In genomic region chr4:155609455-155610059, GRCh38 we compare ENCODE assay signal across 18 cellular contexts. TPM values are rescaled to one million over a fixed set of nuclear protein-coding genes. Genes with fewer than 3 reads are reported as not detected.
A peak's percentile ranks its signal among the peaks of the same experiment; 100 is the strongest.
DNase-seq lines count a peak whose midpoint lies in the region; ATAC-seq and TF ChIP-seq lines count a peak whose summit lies in the region.
"Had no signal": no experiment of that assay in that cellular context is flagged by ENCODE, and none has a peak within 500 bp of the region (broad histone marks: within the 10 kb centered on the region; RNA-seq: fewer than 3 reads in every experiment).

No MANE protein-coding gene starts in this region.

- H3K36me3 Mint-ChIP-seq in T-helper 17 cell (ENCODE audit: low read depth), result no peaks in the 10 kb centered on the region
- H3K36me3 Mint-ChIP-seq: CD8-positive, alpha-beta memory T cell had no signal

- H3K4me3 Mint-ChIP-seq in T-helper 17 cell, result no peak overlapping the region
- H3K4me3 Mint-ChIP-seq: CD8-positive, alpha-beta memory T cell had no signal

- H3K27ac Mint-ChIP-seq in T-helper 17 cell, result no peak overlapping the region
- H3K27ac Mint-ChIP-seq: CD8-positive, alpha-beta memory T cell had no signal

- peak; percentile 14 for DNase-seq in epithelial cell of esophagus (ENCODE audit: low read depth)
- no peak for DNase-seq in esophagus muscularis mucosa (ENCODE audit: extremely low spot score)
- no peak for DNase-seq in NCI-H345 treated with DMSO at 0.1 percent for 48 hours (lab: John Stamatoyannopoulos, UW; ENCODE audit: unreplicated experiment)
- DNase-seq in effector CD4-positive, alpha-beta T cell, result no peak
- DNase-seq in T-helper 17 cell, result no peak
- DNase-seq: CD8-positive, alpha-beta memory T cell; dermis blood vessel endothelial cell; stimulated activated naive CD4-positive, alpha-beta T cell treated with Interleukin-2 at 50 U/mL for 16 hours; T1000 had no signal

- peaks cover 5% of the 10 kb centered on the region for H3K27me3 Mint-ChIP-seq in T-helper 17 cell
- H3K27me3 Mint-ChIP-seq: CD8-positive, alpha-beta memory T cell had no signal

- H3K4me1 Mint-ChIP-seq in T-helper 17 cell, result no peaks in the 10 kb centered on the region
- H3K4me1 Mint-ChIP-seq: CD8-positive, alpha-beta memory T cell had no signal

- no peak overlapping the region for H3K27ac ChIP-seq in esophagus muscularis mucosa (replicated peaks in 1 of 4)
- H3K27ac ChIP-seq: foreskin keratinocyte, KMS-11 had no signal

- intact Hi-C loops in esophagus muscularis mucosa (cut with DNase I), result no loop called here

- no peaks in the 10 kb centered on the region for H3K9me3 ChIP-seq in esophagus muscularis mucosa
- no peaks in the 10 kb centered on the region for H3K9me3 ChIP-seq in T-helper 17 cell (ENCODE audit: control insufficient read depth, low read length, poor library complexity, severe bottlenecking)

- TF ChIP-seq CTCF in epithelial cell of esophagus (IDR thresholded peaks at IDR 0.05; ENCODE audit: insufficient read depth, low read depth, low read length, missing control alignments), result no peak
- no peak for TF ChIP-seq CTCF in esophagus muscularis mucosa (IDR thresholded peaks at IDR 0.05)

- H3K27me3 ChIP-seq in esophagus muscularis mucosa, result no peaks in the 10 kb centered on the region
- H3K27me3 ChIP-seq: foreskin keratinocyte had no signal

- no peak for TF ChIP-seq POLR2A in esophagus muscularis mucosa (IDR thresholded peaks at IDR 0.05; ENCODE audit: low read depth)

- no peak for TF ChIP-seq EP300 in esophagus muscularis mucosa (IDR thresholded peaks at IDR 0.05)

- no peaks in the 10 kb centered on the region for H3K36me3 ChIP-seq in esophagus muscularis mucosa

- no peak overlapping the region for H3K4me3 ChIP-seq in epithelial cell of esophagus (ENCODE audit: low read length)
- no peak overlapping the region for H3K4me3 ChIP-seq in esophagus muscularis mucosa
- H3K4me3 ChIP-seq: lung had no signal

- 96% methylated on average over 1 of the region's 1 CpG for WGBS in esophagus muscularis mucosa

- ATAC-seq in GM18907 (IDR thresholded peaks at IDR 0.05; ENCODE audit: unreplicated experiment) (peak; percentile 88), GM21529 (IDR thresholded peaks at IDR 0.05; ENCODE audit: unreplicated experiment) (peak; percentile 79), HG03108 (IDR thresholded peaks at IDR 0.05; ENCODE audit: unreplicated experiment) (peak; percentile 83), T-helper 17 cell (no peak)
- ATAC-seq: foreskin keratinocyte, HCT116, Panc1 had no signal

- no peaks in the 10 kb centered on the region for H3K4me1 ChIP-seq in esophagus muscularis mucosa

RNA-seq across cellular contexts. Expression of gene GUCY1A1, which starts 57.1 kb away (rescaled TPM):
- total RNA-seq in esophagus muscularis mucosa (10 to 100 TPM; 50.3 to 73.7 (median 57.8) TPM), T-helper 17 cell (10 to 100 TPM in 1 of 2 donors, under 1 TPM in 1; 0.85 to 14.1 TPM)
- total RNA-seq: CD8-positive, alpha-beta memory T cell; osteoblast had no signal
